22 cellular contexts compared by ENCODE assay signal in the genomic region with DNA sequence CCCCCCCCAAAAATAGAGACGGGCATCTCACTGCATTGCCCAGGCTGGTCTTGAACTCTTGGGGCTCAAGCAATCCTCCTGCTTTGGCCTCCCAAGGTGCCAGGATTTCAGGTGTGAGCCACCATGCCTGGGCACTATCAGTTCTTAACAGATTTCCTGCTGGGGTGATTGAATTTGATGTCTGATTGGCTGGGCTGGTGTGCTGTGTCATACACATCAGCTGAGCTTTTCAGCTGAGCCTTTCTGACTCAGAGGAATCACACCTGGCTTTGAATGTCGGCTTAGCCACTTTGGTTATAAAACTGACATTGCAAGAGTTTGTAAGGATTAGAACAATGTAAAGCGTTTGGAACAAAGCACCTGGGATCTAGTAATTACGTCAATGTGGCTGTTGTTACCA. TPM values are rescaled to one million over a fixed set of nuclear protein-coding genes. Genes with fewer than 3 reads are reported as not detected.
DNase-seq lines count a peak whose midpoint lies in the region; ATAC-seq and TF ChIP-seq lines count a peak whose summit lies in the region.
"Had no signal": no experiment of that assay in that cellular context is flagged by ENCODE, and none has a peak within 500 bp of the region (broad histone marks: within the 10 kb centered on the region; RNA-seq: fewer than 3 reads in every experiment).

No MANE protein-coding gene starts in this region.

- TF ChIP-seq CTCF in heart left ventricle (IDR thresholded peaks at IDR 0.05) (no peak), right atrium auricular region (IDR thresholded peaks at IDR 0.05) (no peak), ascending aorta (IDR thresholded peaks at IDR 0.05) (no peak), epithelial cell of esophagus (IDR thresholded peaks at IDR 0.05; ENCODE audit: insufficient read depth, low read depth, low read length, missing control alignments) (no peak), thoracic aorta (IDR thresholded peaks at IDR 0.05) (no peak), upper lobe of right lung (IDR thresholded peaks at IDR 0.05) (no peak)

- H3K4me3 ChIP-seq in heart left ventricle (no peak overlapping the region), right atrium auricular region (no peak overlapping the region), ascending aorta (no peak overlapping the region), epithelial cell of esophagus (ENCODE audit: low read length) (no peak overlapping the region), thoracic aorta (no peak overlapping the region), upper lobe of right lung (no peak overlapping the region)
- H3K4me3 ChIP-seq: GM12878, HAP-1 had no signal

- WGBS in heart left ventricle, 4 donors = 87 to 95% (median 92%) methylated on average over 4 of the region's 4 CpGs

- H3K9me3 ChIP-seq in heart left ventricle (no peaks in the 10 kb centered on the region), right atrium auricular region (no peaks in the 10 kb centered on the region), ascending aorta (no peaks in the 10 kb centered on the region), thoracic aorta (no peaks in the 10 kb centered on the region), upper lobe of right lung (no peaks in the 10 kb centered on the region)
- H3K9me3 ChIP-seq: HAP-1 had no signal

- ATAC-seq in heart left ventricle (no peak), thoracic aorta (ENCODE audit: insufficient number of reproducible peaks, low FRiP score, low read depth) (no peak), upper lobe of right lung (no peak)
- ATAC-seq: GM12878 had no signal

- no peak for DNase-seq in heart left ventricle
- no peak for DNase-seq in right atrium auricular region (ENCODE audit: low spot score)
- DNase-seq in ascending aorta (ENCODE audit: low spot score in 2 of 2) = no peak
- DNase-seq in epithelial cell of esophagus (ENCODE audit: low read depth) = peak; percentile 39
- DNase-seq in thoracic aorta (ENCODE audit: low spot score) = no peak
- no peak for DNase-seq in retina
- no peak for DNase-seq in upper lobe of right lung
- DNase-seq in globus pallidus (ENCODE audit: low spot score) = no peak
- DNase-seq: C1 segment of cervical spinal cord; CD8-positive, alpha-beta memory T cell; DMS53; EL; GM23248; NCI-H1105; NCI-H1694 treated with DMSO at 0.1 percent for 48 hours; NCI-H2107; NCI-H2227 treated with DMSO at 0.1 percent for 48 hours; NCI-H524 treated with DMSO at 0.1 percent for 48 hours; RPMI8226; SIG-M5 had no signal

- TF ChIP-seq POLR2A in heart left ventricle (IDR thresholded peaks at IDR 0.05) = no peak

- H3K27me3 ChIP-seq in heart left ventricle = no peaks in the 10 kb centered on the region
- no peaks in the 10 kb centered on the region for H3K27me3 ChIP-seq in right atrium auricular region
- no peaks in the 10 kb centered on the region for H3K27me3 ChIP-seq in ascending aorta
- H3K27me3 ChIP-seq in thoracic aorta (replicated peaks; ENCODE audit: insufficient read depth) = no peaks in the 10 kb centered on the region
- H3K27me3 ChIP-seq in upper lobe of right lung = no peaks in the 10 kb centered on the region

- H3K27ac ChIP-seq in heart left ventricle (peak overlapping the region in 9 of 12 donors; percentile 16 to 89 (median 68)), right atrium auricular region (peak overlapping the region in 1 of 2 donors; percentile 63), ascending aorta (peak overlapping the region; percentile 78 to 84), thoracic aorta (peak overlapping the region; percentile 66 to 75), upper lobe of right lung (no peak overlapping the region)

- peaks cover 0 to 34% (median 17%) of the 10 kb centered on the region in 12 donors for H3K4me1 ChIP-seq in heart left ventricle
- peaks cover 0 to 22% of the 10 kb centered on the region in 2 donors for H3K4me1 ChIP-seq in right atrium auricular region
- H3K4me1 ChIP-seq in ascending aorta = peaks cover 0 to 19% of the 10 kb centered on the region in 2 donors
- peaks cover 16 to 46% of the 10 kb centered on the region in 2 donors for H3K4me1 ChIP-seq in thoracic aorta (ENCODE audit: control insufficient read depth in 1 of 2, low read depth in 2 of 2)
- H3K4me1 ChIP-seq in upper lobe of right lung = peaks cover 12% of the 10 kb centered on the region
- H3K4me1 ChIP-seq: HAP-1 had no signal

- intact Hi-C loops in heart left ventricle (cut with DNase I) (loop anchor here in 3 of 10 donors (1.0 to 5.0 kb wide), 2 partner anchors 24 to 47 kb away; a partner anchor contains a TSS), ascending aorta (cut with DNase I) (loop anchor here (2.0 to 5.0 kb wide), 2 partner anchors 50 to 173 kb away; a partner anchor contains a TSS), upper lobe of right lung (cut with DNase I) (no loop called here)

- H3K36me3 ChIP-seq in heart left ventricle = peaks cover 0 to 5% (median 0%) of the 10 kb centered on the region in 9 donors
- no peaks in the 10 kb centered on the region for H3K36me3 ChIP-seq in right atrium auricular region
- H3K36me3 ChIP-seq in ascending aorta = no peaks in the 10 kb centered on the region
- no peaks in the 10 kb centered on the region for H3K36me3 ChIP-seq in thoracic aorta
- no peaks in the 10 kb centered on the region for H3K36me3 ChIP-seq in upper lobe of right lung

RNA-seq across cellular contexts. Expression of a gene that starts 18.9 kb away (rescaled TPM):
- 1 to 10 TPM in 1 of 9 donors, under 1 TPM in 8; 0.19 to 7.4 (median 0.48) TPM for total RNA-seq in heart left ventricle
- under 1 TPM; 0.46 to 0.64 TPM for polyA plus RNA-seq in heart left ventricle
- under 1 TPM; 0.12 to 0.52 TPM for total RNA-seq in right atrium auricular region
- total RNA-seq in ascending aorta = not detected
- 1 to 10 TPM in 1 of 2 donors, not detected in 1; 1.3 TPM for total RNA-seq in thoracic aorta
- total RNA-seq in upper lobe of right lung = 1.6 TPM

RNA-seq across cellular contexts. Expression of a gene that starts 29.4 kb away (rescaled TPM):
- total RNA-seq in heart left ventricle (1 to 10 TPM in 7 of 9 donors, under 1 TPM in 2; 0.65 to 3.8 (median 1.5) TPM), right atrium auricular region (1 to 10 TPM in 1 of 2 donors, under 1 TPM in 1; 0.44 to 1.5 TPM), ascending aorta (14.5 TPM), thoracic aorta (1 to 10 TPM in 1 of 2 donors, under 1 TPM in 1; 0.63 to 1.6 TPM), upper lobe of right lung (1.3 TPM)
- polyA plus RNA-seq in heart left ventricle = under 1 TPM; 0.80 to 0.83 TPM

RNA-seq across cellular contexts. Expression of a gene that starts 49.1 kb away (rescaled TPM):
- total RNA-seq in heart left ventricle (10 to 100 TPM; 54.6 to 85.5 (median 66.6) TPM), right atrium auricular region (10 to 100 TPM; 42.2 to 68.8 TPM), ascending aorta (57.4 TPM), thoracic aorta (10 to 100 TPM; 77.2 to 85.6 TPM), upper lobe of right lung (91.2 TPM)
- polyA plus RNA-seq in heart left ventricle = 10 to 100 TPM; 38.8 to 71.2 TPM
